In the genomic region with DNA sequence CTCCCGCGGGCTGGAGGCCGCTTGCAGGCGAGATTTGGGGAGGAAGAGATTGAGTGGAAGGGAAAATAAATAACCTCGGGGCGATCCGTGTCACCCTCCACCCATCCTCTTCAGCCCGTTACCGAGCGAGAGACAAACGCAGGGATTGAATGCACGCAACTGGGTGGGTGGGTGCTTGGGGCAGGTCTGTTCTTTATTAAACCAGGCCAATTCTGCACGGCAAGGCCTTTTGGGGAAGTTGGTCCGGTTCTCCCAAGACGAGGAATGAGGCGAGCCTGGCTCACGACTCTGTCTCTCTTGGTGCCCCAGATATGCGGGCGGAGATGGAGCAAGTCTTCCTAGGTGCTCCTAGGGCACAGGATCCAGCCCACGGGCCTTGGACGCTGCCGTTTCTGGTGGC, we compare ENCODE assay signal across 1 cellular context.
TF ChIP-seq lines count a peak whose summit lies in the region.

No MANE protein-coding gene starts in this region.

TF ChIP-seq in HCT116, 20 proteins besides CTCF, POLR2A, EP300 and RAD21:
- no peak for TF ChIP-seq ELF1 (IDR thresholded peaks at IDR 0.05; ENCODE audit: borderline replicate concordance, low read depth)
- TF ChIP-seq CBX3 (IDR thresholded peaks at IDR 0.05; ENCODE audit: low read depth), result no peak
- TF ChIP-seq, protein P1, sequence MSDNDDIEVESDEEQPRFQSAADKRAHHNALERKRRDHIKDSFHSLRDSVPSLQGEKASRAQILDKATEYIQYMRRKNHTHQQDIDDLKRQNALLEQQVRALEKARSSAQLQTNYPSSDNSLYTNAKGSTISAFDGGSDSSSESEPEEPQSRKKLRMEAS (IDR thresholded peaks at IDR 0.05), result no peak
- no peak for TF ChIP-seq FOSL1 (IDR thresholded peaks at IDR 0.05; ENCODE audit: low read depth)
- no peak for TF ChIP-seq TCF7L2 (IDR thresholded peaks at IDR 0.05; ENCODE audit: borderline replicate concordance, extremely low read depth, insufficient read depth, insufficient read length)
- TF ChIP-seq SIN3A (IDR thresholded peaks at IDR 0.05; ENCODE audit: low read depth), result no peak
- TF ChIP-seq, protein P2, sequence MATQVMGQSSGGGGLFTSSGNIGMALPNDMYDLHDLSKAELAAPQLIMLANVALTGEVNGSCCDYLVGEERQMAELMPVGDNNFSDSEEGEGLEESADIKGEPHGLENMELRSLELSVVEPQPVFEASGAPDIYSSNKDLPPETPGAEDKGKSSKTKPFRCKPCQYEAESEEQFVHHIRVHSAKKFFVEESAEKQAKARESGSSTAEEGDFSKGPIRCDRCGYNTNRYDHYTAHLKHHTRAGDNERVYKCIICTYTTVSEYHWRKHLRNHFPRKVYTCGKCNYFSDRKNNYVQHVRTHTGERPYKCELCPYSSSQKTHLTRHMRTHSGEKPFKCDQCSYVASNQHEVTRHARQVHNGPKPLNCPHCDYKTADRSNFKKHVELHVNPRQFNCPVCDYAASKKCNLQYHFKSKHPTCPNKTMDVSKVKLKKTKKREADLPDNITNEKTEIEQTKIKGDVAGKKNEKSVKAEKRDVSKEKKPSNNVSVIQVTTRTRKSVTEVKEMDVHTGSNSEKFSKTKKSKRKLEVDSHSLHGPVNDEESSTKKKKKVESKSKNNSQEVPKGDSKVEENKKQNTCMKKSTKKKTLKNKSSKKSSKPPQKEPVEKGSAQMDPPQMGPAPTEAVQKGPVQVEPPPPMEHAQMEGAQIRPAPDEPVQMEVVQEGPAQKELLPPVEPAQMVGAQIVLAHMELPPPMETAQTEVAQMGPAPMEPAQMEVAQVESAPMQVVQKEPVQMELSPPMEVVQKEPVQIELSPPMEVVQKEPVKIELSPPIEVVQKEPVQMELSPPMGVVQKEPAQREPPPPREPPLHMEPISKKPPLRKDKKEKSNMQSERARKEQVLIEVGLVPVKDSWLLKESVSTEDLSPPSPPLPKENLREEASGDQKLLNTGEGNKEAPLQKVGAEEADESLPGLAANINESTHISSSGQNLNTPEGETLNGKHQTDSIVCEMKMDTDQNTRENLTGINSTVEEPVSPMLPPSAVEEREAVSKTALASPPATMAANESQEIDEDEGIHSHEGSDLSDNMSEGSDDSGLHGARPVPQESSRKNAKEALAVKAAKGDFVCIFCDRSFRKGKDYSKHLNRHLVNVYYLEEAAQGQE (IDR thresholded peaks at IDR 0.05; ENCODE audit: low read depth), result no peak
- TF ChIP-seq POLR2AphosphoS5 (IDR thresholded peaks at IDR 0.05; ENCODE audit: low read depth, low read length), result no peak
- no peak for TF ChIP-seq EGR1 (IDR thresholded peaks at IDR 0.05; ENCODE audit: low read depth)
- TF ChIP-seq EZH2 (IDR thresholded peaks at IDR 0.05), result no peak
- TF ChIP-seq, protein P3, sequence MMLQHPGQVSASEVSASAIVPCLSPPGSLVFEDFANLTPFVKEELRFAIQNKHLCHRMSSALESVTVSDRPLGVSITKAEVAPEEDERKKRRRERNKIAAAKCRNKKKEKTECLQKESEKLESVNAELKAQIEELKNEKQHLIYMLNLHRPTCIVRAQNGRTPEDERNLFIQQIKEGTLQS (IDR thresholded peaks at IDR 0.05), result no peak
- no peak for TF ChIP-seq SRF (IDR thresholded peaks at IDR 0.05; ENCODE audit: low read depth)
- TF ChIP-seq YY1 (IDR thresholded peaks at IDR 0.05; ENCODE audit: extremely low read depth, insufficient replicate concordance, low read depth, low read length), result no peak
- no peak for TF ChIP-seq ZFX (IDR thresholded peaks at IDR 0.05)
- TF ChIP-seq JUND (IDR thresholded peaks at IDR 0.05), result no peak
- TF ChIP-seq ZNF274 (IDR thresholded peaks at IDR 0.05; ENCODE audit: low read depth, low read length), result no peak
- no peak for TF ChIP-seq EZH2phosphoT487 (IDR thresholded peaks at IDR 0.05; ENCODE audit: borderline replicate concordance)
- TF ChIP-seq, protein P4, sequence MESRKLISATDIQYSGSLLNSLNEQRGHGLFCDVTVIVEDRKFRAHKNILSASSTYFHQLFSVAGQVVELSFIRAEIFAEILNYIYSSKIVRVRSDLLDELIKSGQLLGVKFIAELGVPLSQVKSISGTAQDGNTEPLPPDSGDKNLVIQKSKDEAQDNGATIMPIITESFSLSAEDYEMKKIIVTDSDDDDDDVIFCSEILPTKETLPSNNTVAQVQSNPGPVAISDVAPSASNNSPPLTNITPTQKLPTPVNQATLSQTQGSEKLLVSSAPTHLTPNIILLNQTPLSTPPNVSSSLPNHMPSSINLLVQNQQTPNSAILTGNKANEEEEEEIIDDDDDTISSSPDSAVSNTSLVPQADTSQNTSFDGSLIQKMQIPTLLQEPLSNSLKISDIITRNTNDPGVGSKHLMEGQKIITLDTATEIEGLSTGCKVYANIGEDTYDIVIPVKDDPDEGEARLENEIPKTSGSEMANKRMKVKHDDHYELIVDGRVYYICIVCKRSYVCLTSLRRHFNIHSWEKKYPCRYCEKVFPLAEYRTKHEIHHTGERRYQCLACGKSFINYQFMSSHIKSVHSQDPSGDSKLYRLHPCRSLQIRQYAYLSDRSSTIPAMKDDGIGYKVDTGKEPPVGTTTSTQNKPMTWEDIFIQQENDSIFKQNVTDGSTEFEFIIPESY (IDR thresholded peaks at IDR 0.05; ENCODE audit: extremely low read depth, insufficient replicate concordance, low read length), result no peak
- no peak for TF ChIP-seq CEBPB (IDR thresholded peaks at IDR 0.05; ENCODE audit: low read depth)
